10 cellular contexts compared by ENCODE assay signal in the genomic region with DNA sequence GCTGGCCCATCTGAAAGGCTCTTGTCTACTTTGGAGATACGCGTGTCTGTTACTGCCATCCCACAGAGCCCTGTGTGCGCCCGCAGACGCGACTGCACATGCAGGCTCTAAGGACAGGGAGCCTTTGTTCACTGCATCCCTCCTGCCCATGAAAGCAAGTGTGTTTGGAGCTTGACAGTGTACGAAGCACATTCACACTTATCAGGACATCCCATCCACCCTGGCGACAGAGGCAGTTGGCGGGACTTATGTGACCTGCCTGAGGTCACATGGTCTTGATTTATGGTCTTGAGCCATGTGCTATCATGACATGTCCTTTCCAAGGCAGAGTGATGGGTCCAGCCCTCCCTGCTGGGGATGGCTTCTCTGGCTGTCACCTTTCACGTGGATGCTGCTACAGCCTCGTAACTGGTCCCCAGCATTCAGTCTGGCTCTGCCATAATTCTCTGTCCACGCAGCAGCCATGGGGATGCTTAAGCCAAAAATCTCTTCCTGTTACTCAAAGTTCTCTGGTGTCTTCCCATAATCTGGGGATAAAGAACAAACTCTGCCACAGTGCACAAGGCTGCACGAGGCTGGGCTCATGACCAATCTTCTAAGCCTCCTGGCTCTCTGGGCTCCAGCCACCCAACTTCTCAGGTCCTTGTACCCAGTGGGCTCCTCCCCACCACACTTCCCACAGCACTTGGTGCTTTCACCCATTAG. TPM values are rescaled to one million over a fixed set of nuclear protein-coding genes. Genes with fewer than 3 reads are reported as not detected.
DNase-seq lines count a peak whose midpoint lies in the region; ATAC-seq and TF ChIP-seq lines count a peak whose summit lies in the region.
"Had no signal": no experiment of that assay in that cellular context is flagged by ENCODE, and none has a peak within 500 bp of the region (broad histone marks: within the 10 kb centered on the region; RNA-seq: fewer than 3 reads in every experiment).

No MANE protein-coding gene starts in this region.

- no peak overlapping the region for H3K9ac ChIP-seq in SK-N-SH

- 0 out of 4 replicates have a peak, but pooled peaks of 1 of the 2 experiments have one; percentile 31 for TF ChIP-seq EP300 in SK-N-SH (IDR thresholded peaks at IDR 0.05; ENCODE audit: borderline replicate concordance in 1 of 2, low read depth in 1 of 2, low read length in 1 of 2)

- peaks cover 0 to 60% of the 10 kb centered on the region in 2 experiments; a peak in 1 of 4 replicates for H3K4me1 ChIP-seq in SK-N-SH (ENCODE audit: control insufficient read depth in 1 of 2, insufficient read depth in 2 of 2, low read depth in 1 of 2, low read length in 1 of 2)

- no peak overlapping the region for H3K4me2 ChIP-seq in SK-N-SH

- no peak overlapping the region for H2AFZ ChIP-seq in SK-N-SH (ENCODE audit: low read depth)

- H3K4me3 ChIP-seq in SK-N-SH (ENCODE audit: low read depth in 2 of 2, low read length in 1 of 2) (no peak overlapping the region), dorsolateral prefrontal cortex (peak overlapping the region in 3 of 59 donors; percentile 2 to 13 (median 10))

- ATAC-seq in SK-N-SH treated with all-trans-retinoic acid at 6 μM for 48 hours: no peak

- POLR2A ChIA-PET in SK-N-SH (lab: Yijun Ruan, JAX): interaction anchor here (0.6 to 1.0 kb wide), 2 partner anchors 15 to 109 kb away, joined by 3 read pairs; no protein-coding TSS in a partner anchor

- H3F3A ChIP-seq in SK-N-SH (replicated peaks; ENCODE audit: insufficient read depth): no peaks in the 10 kb centered on the region

- DNase-seq in SK-N-SH (peak; percentile 34), OCI-M1 (lab: John Stamatoyannopoulos, UW) (peak; percentile 36), dorsolateral prefrontal cortex (peak in 9 of 10 donors; percentile 71 to 97 (median 90)), posterior cingulate gyrus (peak; percentile 74 to 99 (median 84)), NCI-H69 (lab: John Stamatoyannopoulos, UW) (no peak), A172 (ENCODE audit: low spot score) (no peak), germinal center (ENCODE audit: low spot score) (no peak)
- DNase-seq: activated CD4-positive, CD25-positive, alpha-beta regulatory T cell; NCI-H446 treated with DMSO at 0.1 percent for 48 hours had no signal

- H3K9me2 ChIP-seq in SK-N-SH: no peaks in the 10 kb centered on the region

- no peaks in the 10 kb centered on the region for H3K79me2 ChIP-seq in SK-N-SH (ENCODE audit: insufficient read depth)

- no peak for TF ChIP-seq CTCF in SK-N-SH (IDR thresholded peaks at IDR 0.05)
- peak in 7 of 56 donors; percentile 6 to 30 (median 19) for TF ChIP-seq CTCF in dorsolateral prefrontal cortex (IDR thresholded peaks at IDR 0.05 in 54 of 56, conservative IDR thresholded peaks at IDR 0.05 in 2 of 56; ENCODE audit: low read depth in 1 of 56, partially characterized antibody in 56 of 56)

- 75% methylated on average over 11 of the region's 13 CpGs for WGBS in SK-N-SH (ENCODE audit: low lambda C conversion rate)

- no peaks in the 10 kb centered on the region for H3K9me3 ChIP-seq in SK-N-SH

- H3K27me3 ChIP-seq in SK-N-SH (ENCODE audit: insufficient read depth) (no peaks in the 10 kb centered on the region; the same call in 1 of the 2 replicates), dorsolateral prefrontal cortex (no peaks in the 10 kb centered on the region)

- CTCF ChIA-PET in SK-N-SH (lab: Yijun Ruan, JAX): interaction anchor here (1.0 to 6.7 kb wide), 4 partner anchors 16 to 138 kb away, joined by 3 to 58 read pairs (median 4); no protein-coding TSS in a partner anchor

- TF ChIP-seq RAD21 in SK-N-SH (IDR thresholded peaks at IDR 0.05; ENCODE audit: low read length): no peak

- no peaks in the 10 kb centered on the region for H4K20me1 ChIP-seq in SK-N-SH (ENCODE audit: insufficient read depth)

- H3K36me3 ChIP-seq in SK-N-SH (replicated peaks in 1 of 2; ENCODE audit: control insufficient read depth in 1 of 2, insufficient read depth in 2 of 2, low read length in 1 of 2): no peaks in the 10 kb centered on the region

- intact Hi-C loops in dorsolateral prefrontal cortex (cut with DNase I): loop anchor here (5.0 kb wide), 3 partner anchors 133 to 243 kb away; a partner anchor contains a TSS
- intact Hi-C loops in posterior cingulate gyrus (cut with DNase I): loop anchor here (5.0 kb wide), 2 partner anchors 83 to 133 kb away; a partner anchor contains a TSS

- peak overlapping the region in 1 of 2 experiments; percentile 83; a peak in 2 of 4 replicates for H3K27ac ChIP-seq in SK-N-SH (ENCODE audit: low read depth in 2 of 2, low read length in 1 of 2)
- peak overlapping the region; percentile 90 to 100 (median 99) for H3K27ac ChIP-seq in dorsolateral prefrontal cortex

TF ChIP-seq in SK-N-SH, 30 proteins besides CTCF, POLR2A, EP300 and RAD21 (continues in another document):
- TF ChIP-seq, protein P1, sequence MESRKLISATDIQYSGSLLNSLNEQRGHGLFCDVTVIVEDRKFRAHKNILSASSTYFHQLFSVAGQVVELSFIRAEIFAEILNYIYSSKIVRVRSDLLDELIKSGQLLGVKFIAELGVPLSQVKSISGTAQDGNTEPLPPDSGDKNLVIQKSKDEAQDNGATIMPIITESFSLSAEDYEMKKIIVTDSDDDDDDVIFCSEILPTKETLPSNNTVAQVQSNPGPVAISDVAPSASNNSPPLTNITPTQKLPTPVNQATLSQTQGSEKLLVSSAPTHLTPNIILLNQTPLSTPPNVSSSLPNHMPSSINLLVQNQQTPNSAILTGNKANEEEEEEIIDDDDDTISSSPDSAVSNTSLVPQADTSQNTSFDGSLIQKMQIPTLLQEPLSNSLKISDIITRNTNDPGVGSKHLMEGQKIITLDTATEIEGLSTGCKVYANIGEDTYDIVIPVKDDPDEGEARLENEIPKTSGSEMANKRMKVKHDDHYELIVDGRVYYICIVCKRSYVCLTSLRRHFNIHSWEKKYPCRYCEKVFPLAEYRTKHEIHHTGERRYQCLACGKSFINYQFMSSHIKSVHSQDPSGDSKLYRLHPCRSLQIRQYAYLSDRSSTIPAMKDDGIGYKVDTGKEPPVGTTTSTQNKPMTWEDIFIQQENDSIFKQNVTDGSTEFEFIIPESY (IDR thresholded peaks at IDR 0.05; ENCODE audit: borderline replicate concordance, low read depth): no peak
- TF ChIP-seq, protein P2, sequence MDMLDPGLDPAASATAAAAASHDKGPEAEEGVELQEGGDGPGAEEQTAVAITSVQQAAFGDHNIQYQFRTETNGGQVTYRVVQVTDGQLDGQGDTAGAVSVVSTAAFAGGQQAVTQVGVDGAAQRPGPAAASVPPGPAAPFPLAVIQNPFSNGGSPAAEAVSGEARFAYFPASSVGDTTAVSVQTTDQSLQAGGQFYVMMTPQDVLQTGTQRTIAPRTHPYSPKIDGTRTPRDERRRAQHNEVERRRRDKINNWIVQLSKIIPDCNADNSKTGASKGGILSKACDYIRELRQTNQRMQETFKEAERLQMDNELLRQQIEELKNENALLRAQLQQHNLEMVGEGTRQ (IDR thresholded peaks at IDR 0.05; ENCODE audit: borderline replicate concordance, low read depth, low read length): no peak
- TF ChIP-seq GATA2 (CRISPR knock-in tag; IDR thresholded peaks at IDR 0.05): peak; percentile 31; the same call in 1 of the 2 replicates
- TF ChIP-seq RCOR1 (IDR thresholded peaks at IDR 0.05; ENCODE audit: low read length): no peak
- no peak for TF ChIP-seq FOXM1 (IDR thresholded peaks at IDR 0.05; ENCODE audit: low read depth)
- 0 out of 2 replicates have a peak, but pooled peaks have one; percentile 33 for TF ChIP-seq MXI1 (IDR thresholded peaks at IDR 0.05; ENCODE audit: low read depth, low read length)

TF ChIP-seq in SK-N-SH treated with all-trans-retinoic acid at 6 μM for 48 hours, 23 proteins besides CTCF, POLR2A, EP300 and RAD21 (continues in another document):
- TF ChIP-seq ZNF565 (CRISPR knock-in tag; conservative IDR thresholded peaks at IDR 0.05; ENCODE audit: low read depth): no peak
- TF ChIP-seq, protein P3, sequence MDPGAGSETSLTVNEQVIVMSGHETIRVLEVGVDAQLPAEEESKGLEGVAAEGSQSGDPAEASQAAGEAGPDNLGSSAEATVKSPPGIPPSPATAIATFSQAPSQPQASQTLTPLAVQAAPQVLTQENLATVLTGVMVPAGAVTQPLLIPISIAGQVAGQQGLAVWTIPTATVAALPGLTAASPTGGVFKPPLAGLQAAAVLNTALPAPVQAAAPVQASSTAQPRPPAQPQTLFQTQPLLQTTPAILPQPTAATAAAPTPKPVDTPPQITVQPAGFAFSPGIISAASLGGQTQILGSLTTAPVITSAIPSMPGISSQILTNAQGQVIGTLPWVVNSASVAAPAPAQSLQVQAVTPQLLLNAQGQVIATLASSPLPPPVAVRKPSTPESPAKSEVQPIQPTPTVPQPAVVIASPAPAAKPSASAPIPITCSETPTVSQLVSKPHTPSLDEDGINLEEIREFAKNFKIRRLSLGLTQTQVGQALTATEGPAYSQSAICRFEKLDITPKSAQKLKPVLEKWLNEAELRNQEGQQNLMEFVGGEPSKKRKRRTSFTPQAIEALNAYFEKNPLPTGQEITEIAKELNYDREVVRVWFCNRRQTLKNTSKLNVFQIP (CRISPR knock-in tag; IDR thresholded peaks at IDR 0.05; ENCODE audit: borderline replicate concordance, low read depth): no peak
- no peak for TF ChIP-seq ZFP30 (CRISPR knock-in tag; IDR thresholded peaks at IDR 0.05)
- no peak for TF ChIP-seq GLIS3 (CRISPR knock-in tag; IDR thresholded peaks at IDR 0.05)
- TF ChIP-seq CSDC2 (CRISPR knock-in tag; IDR thresholded peaks at IDR 0.05): no peak
- no peak for TF ChIP-seq ZNF70 (CRISPR knock-in tag; IDR thresholded peaks at IDR 0.05)
- no peak for TF ChIP-seq ESRRG (CRISPR knock-in tag; IDR thresholded peaks at IDR 0.05)
- TF ChIP-seq, protein P4, sequence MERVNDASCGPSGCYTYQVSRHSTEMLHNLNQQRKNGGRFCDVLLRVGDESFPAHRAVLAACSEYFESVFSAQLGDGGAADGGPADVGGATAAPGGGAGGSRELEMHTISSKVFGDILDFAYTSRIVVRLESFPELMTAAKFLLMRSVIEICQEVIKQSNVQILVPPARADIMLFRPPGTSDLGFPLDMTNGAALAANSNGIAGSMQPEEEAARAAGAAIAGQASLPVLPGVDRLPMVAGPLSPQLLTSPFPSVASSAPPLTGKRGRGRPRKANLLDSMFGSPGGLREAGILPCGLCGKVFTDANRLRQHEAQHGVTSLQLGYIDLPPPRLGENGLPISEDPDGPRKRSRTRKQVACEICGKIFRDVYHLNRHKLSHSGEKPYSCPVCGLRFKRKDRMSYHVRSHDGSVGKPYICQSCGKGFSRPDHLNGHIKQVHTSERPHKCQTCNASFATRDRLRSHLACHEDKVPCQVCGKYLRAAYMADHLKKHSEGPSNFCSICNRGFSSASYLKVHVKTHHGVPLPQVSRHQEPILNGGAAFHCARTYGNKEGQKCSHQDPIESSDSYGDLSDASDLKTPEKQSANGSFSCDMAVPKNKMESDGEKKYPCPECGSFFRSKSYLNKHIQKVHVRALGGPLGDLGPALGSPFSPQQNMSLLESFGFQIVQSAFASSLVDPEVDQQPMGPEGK (CRISPR knock-in tag; IDR thresholded peaks at IDR 0.05; ENCODE audit: borderline replicate concordance): no peak

RNA-seq across cellular contexts. Expression of a gene that starts 36.3 kb away (rescaled TPM):
- polyA plus RNA-seq in SK-N-SH (2012; rRNA removed): 18.9 and 21.5 TPM in 2 replicates
- polyA plus RNA-seq in SK-N-SH (2012; cell fraction: cytosol; rRNA removed): 17.3 and 20.6 TPM in 2 replicates
- polyA plus RNA-seq in SK-N-SH (2012; cell fraction: nucleus; rRNA removed): 16.9 and 18.8 TPM in 2 replicates
- 1 to 10 TPM in 119 of 120 experiments, under 1 TPM in 1; 0.95 to 5.1 (median 2.4) TPM for total RNA-seq in dorsolateral prefrontal cortex
- total RNA-seq in A172 (2014; rRNA removed; shearing (Covaris generic)): 83.9 and 103 TPM in 2 replicates

Comparison
In these comparisons a context has a peak if more than half of its experiments do, and no peak if none do; other contexts are left out.
1. DNase-seq: peak in SK-N-SH (single experiment), OCI-M1 (single experiment), dorsolateral prefrontal cortex (9 of 10) and posterior cingulate gyrus (10 of 10); none in NCI-H69 (single experiment), A172 (single experiment) and germinal center (single experiment).
2. RNA of a gene that starts 36.3 kb away (total RNA-seq): 83.9 to 103 TPM in A172; 0.95 to 5.1 TPM in dorsolateral prefrontal cortex; every median in the first group is over 10 times any median in the second.